In genomic region chr11:94131363-94132115, GRCh38 we compare ENCODE assay signal across 8 cellular contexts. TPM values are rescaled to one million over a fixed set of nuclear protein-coding genes. Genes with fewer than 3 reads are reported as not detected.
DNase-seq lines count a peak whose midpoint lies in the region; ATAC-seq and TF ChIP-seq lines count a peak whose summit lies in the region.

No MANE protein-coding gene starts in this region.

- H3K4me1 ChIP-seq in iPS-20b (ENCODE audit: insufficient read depth, low read length) (peaks cover 49% of the 10 kb centered on the region), tibial artery (peaks cover 9 to 80% (median 58%) of the 10 kb centered on the region in 4 donors)

- intact Hi-C loops in tibial artery (cut with DNase I; ENCODE audit: low total_unique reads) (no loop called here), natural killer cell (cut with micrococcal nuclease) (no loop called here)

- H3K9ac ChIP-seq in iPS-20b (ENCODE audit: low read depth, low read length): no peak overlapping the region; the same call in 1 of the 2 replicates

- in situ Hi-C loops in astrocyte of the cerebellum (cut with HindIII; ENCODE audit: low sequenced_read_pairs): no loop called here

- peaks cover 44 to 52% of the 10 kb centered on the region in 2 donors for H3K4me1 Mint-ChIP-seq in natural killer cell

- H3K27me3 ChIP-seq in iPS-20b (ENCODE audit: insufficient read depth, low read length) (no peaks in the 10 kb centered on the region), tibial artery (no peaks in the 10 kb centered on the region)

- TF ChIP-seq CTCF in astrocyte of the cerebellum (IDR thresholded peaks at IDR 0.05; ENCODE audit: low read depth, low read length, missing control alignments): no peak
- TF ChIP-seq CTCF in tibial artery (IDR thresholded peaks at IDR 0.05): no peak
- no peak for TF ChIP-seq CTCF in natural killer cell (IDR thresholded peaks at IDR 0.05)

- H3K27ac Mint-ChIP-seq in natural killer cell: no peak overlapping the region

- H3K4me3 ChIP-seq in astrocyte of the cerebellum (ENCODE audit: low read depth, low read length): peak overlapping the region; percentile 73
- peak overlapping the region; percentile 98 for H3K4me3 ChIP-seq in iPS-20b (ENCODE audit: low read length)
- peak overlapping the region; percentile 83 to 97 for H3K4me3 ChIP-seq in tibial artery

- H3K9me3 ChIP-seq in iPS-20b (ENCODE audit: insufficient read depth, low read depth, low read length): no peaks in the 10 kb centered on the region
- H3K9me3 ChIP-seq in tibial artery: no peaks in the 10 kb centered on the region

- no peaks in the 10 kb centered on the region for H3K9me3 Mint-ChIP-seq in natural killer cell

- H3K36me3 ChIP-seq in iPS-20b (ENCODE audit: insufficient read depth, low read depth, low read length): peaks cover 9% of the 10 kb centered on the region
- H3K36me3 ChIP-seq in tibial artery: no peaks in the 10 kb centered on the region

- DNase-seq in DMS53 (lab: John Stamatoyannopoulos, UW): peak; percentile 28
- no peak for DNase-seq in DMS53 treated with DMSO at 0.1 percent for 48 hours (lab: John Stamatoyannopoulos, UW; ENCODE audit: unreplicated experiment)
- no peak for DNase-seq in astrocyte of the cerebellum (ENCODE audit: low read depth)
- DNase-seq in tibial artery: peak in 1 of 2 donors; percentile 36
- DNase-seq in natural killer cell: no peak
- DNase-seq in hypothalamus (lab: John Stamatoyannopoulos, UW): no peak

- no peak overlapping the region for H3K4me3 Mint-ChIP-seq in natural killer cell

- no peak for ATAC-seq in natural killer cell
- no peak for ATAC-seq in HG03159 (IDR thresholded peaks at IDR 0.05; ENCODE audit: unreplicated experiment)

- no peak overlapping the region for H3K27ac ChIP-seq in iPS-20b (ENCODE audit: low read length)
- H3K27ac ChIP-seq in tibial artery: peak overlapping the region; percentile 86 to 95

- no peaks in the 10 kb centered on the region for H3K36me3 Mint-ChIP-seq in natural killer cell

- no peaks in the 10 kb centered on the region for H3K27me3 Mint-ChIP-seq in natural killer cell (ENCODE audit: low read depth in 2 of 2)

RNA-seq across cellular contexts. Expression of gene PANX1, which starts 2.9 kb away (rescaled TPM):
- total RNA-seq in natural killer cell: 10 to 100 TPM in 2 of 3 donors, 1 to 10 TPM in 1; 8.6 to 13.6 (median 13.4) TPM
